In the genomic region with DNA sequence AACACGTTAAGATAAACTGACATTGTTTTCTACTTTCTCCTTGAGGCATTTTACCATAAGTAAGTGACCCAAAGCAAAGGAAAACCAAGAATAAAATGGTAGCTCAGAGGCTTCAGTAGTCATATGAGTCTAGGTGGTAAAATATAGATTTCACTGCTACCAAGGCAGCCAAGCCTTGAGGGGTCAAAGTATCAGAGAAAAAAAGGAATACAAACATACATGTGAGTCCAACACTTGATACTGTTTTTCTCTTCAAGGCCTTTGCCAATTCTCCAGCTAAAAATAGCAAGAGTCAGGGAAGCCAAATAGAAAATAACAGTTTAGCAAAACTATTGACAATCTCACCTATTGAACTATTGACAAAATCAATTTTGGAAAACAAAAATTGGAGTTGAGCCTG, we compare ENCODE assay signal across 38 cellular contexts.
"Had no signal": no experiment of that assay in that cellular context is flagged by ENCODE, and none has a peak within 500 bp of the region (broad histone marks: within the 10 kb centered on the region; RNA-seq: fewer than 3 reads in every experiment).

No MANE protein-coding gene starts in this region.

- FAIRE-seq: astrocyte, bronchial epithelial cell, TTC549 had no signal

- H3K4me3 ChIP-seq: adrenal gland, cardiac muscle cell had no signal

- H3K4me1 Mint-ChIP-seq: activated CD4-positive, alpha-beta T cell treated with anti-CD3 and anti-CD28 coated beads, Interleukin-2, amount 10 ng/mL, durations not matched to agents 24 days and 14 days; activated naive CD8-positive, alpha-beta T cell treated with anti-CD3 and anti-CD28 coated beads for 36 hours; activated T-helper 17 cell treated with anti-CD3 and anti-CD28 coated beads, Interleukin-2, amount 50 U/mL, for 72 hours; brain; central memory CD8-positive, alpha-beta T cell had no signal

- DNase-seq: activated B cell treated with CpG ODN at 0.5 μM for 24 hours; activated CD4-positive, alpha-beta memory T cell treated with anti-CD3 and anti-CD28 coated beads for 36 hours; activated CD4-positive, alpha-beta T cell treated with anti-CD3 and anti-CD28 coated beads for 4 hours; activated CD4-positive, alpha-beta T cell treated with anti-CD3 and anti-CD28 coated beads, Interleukin-2, amount 10 ng/mL, durations not matched to agents 24 days and 14 days; activated CD4-positive, alpha-beta T cell treated with anti-CD3 and anti-CD28 coated beads, Interleukin-2, amount 50 U/mL, for 1 hour; activated CD4-positive, alpha-beta T cell treated with anti-CD3 and anti-CD28 coated beads, Interleukin-2, amount 50 U/mL, for 4 hours; activated CD4-positive, CD25-positive, alpha-beta regulatory T cell treated with anti-CD3 and anti-CD28 coated beads, Interleukin-2, amount 50 U/mL, for 72 hours; activated CD8-positive, alpha-beta memory T cell treated with anti-CD3 and anti-CD28 coated beads, Interleukin-2, amount 50 U/mL, for 4 hours; activated CD8-positive, alpha-beta T cell treated with anti-CD3 and anti-CD28 coated beads for 36 hours; activated effector memory CD4-positive, alpha-beta T cell treated with anti-CD3 and anti-CD28 coated beads, Interleukin-2, amount 50 U/mL, for 16 hours; activated gamma-delta T cell treated with Interleukin-2 at 50 U/mL for 16 hours; activated naive CD4-positive, alpha-beta T cell; activated naive CD4-positive, alpha-beta T cell treated with anti-CD3 and anti-CD28 coated beads for 36 hours; activated naive CD4-positive, alpha-beta T cell treated with anti-CD3 and anti-CD28 coated beads, Interleukin-2, amount 50 U/mL, for 16 hours; activated naive CD8-positive, alpha-beta T cell treated with anti-CD3 and anti-CD28 coated beads for 36 hours; activated T-cell treated with anti-CD3 and anti-CD28 coated beads for 4 hours; activated T-cell treated with anti-CD3 and anti-CD28 coated beads, Interleukin-2, amount 50 U/mL, for 1 hour; activated T-cell treated with anti-CD3 and anti-CD28 coated beads, Interleukin-2, amount 50 U/mL, for 4 hours; activated T-cell treated with anti-CD3 and anti-CD28 coated beads, Interleukin-2, amount 50 U/mL, for 72 hours; adrenal gland; amniotic stem cell; aorta; caudate nucleus; T-helper 1 cell; T-helper 2 cell; T-helper 9 cell had no signal

- H3K27me3 Mint-ChIP-seq: activated B cell treated with CpG ODN at 0.5 μM for 24 hours; activated CD4-positive, alpha-beta memory T cell treated with anti-CD3 and anti-CD28 coated beads for 36 hours; activated CD4-positive, alpha-beta T cell treated with anti-CD3 and anti-CD28 coated beads, Interleukin-2, amount 10 ng/mL, durations not matched to agents 24 days and 14 days; activated CD8-positive, alpha-beta T cell treated with anti-CD3 and anti-CD28 coated beads for 36 hours; activated naive CD8-positive, alpha-beta T cell treated with anti-CD3 and anti-CD28 coated beads for 36 hours; activated T-helper 17 cell treated with anti-CD3 and anti-CD28 coated beads, Interleukin-2, amount 50 U/mL, for 72 hours; central memory CD8-positive, alpha-beta T cell had no signal

- H3K27ac Mint-ChIP-seq: activated B cell treated with CpG ODN at 0.5 μM for 24 hours; activated CD4-positive, alpha-beta memory T cell treated with anti-CD3 and anti-CD28 coated beads for 36 hours; activated CD4-positive, alpha-beta T cell treated with anti-CD3 and anti-CD28 coated beads, Interleukin-2, amount 10 ng/mL, durations not matched to agents 24 days and 14 days; activated CD8-positive, alpha-beta T cell treated with anti-CD3 and anti-CD28 coated beads for 36 hours; activated naive CD4-positive, alpha-beta T cell treated with anti-CD3 and anti-CD28 coated beads for 36 hours; activated naive CD4-positive, alpha-beta T cell treated with anti-CD3 and anti-CD28 coated beads, Interleukin-2, amount 50 U/mL, for 72 hours; activated naive CD8-positive, alpha-beta T cell treated with anti-CD3 and anti-CD28 coated beads for 36 hours; activated T-cell treated with anti-CD3 and anti-CD28 coated beads, Interleukin-2, amount 50 U/mL, for 72 hours; activated T-helper 1 cell treated with anti-CD3 and anti-CD28 coated beads, Interleukin-12 subunit alpha, Interleukin-12 subunit beta, Interleukin-2, Interleukin-4 antibody, amounts not matched to agents 30 ng/mL and 10 ng/mL and 1 ng/mL, durations not matched to agents 14 hours and 24 hours and 36 hours; activated T-helper 17 cell treated with anti-CD3 and anti-CD28 coated beads, Interleukin-2, amount 50 U/mL, for 72 hours; brain; T-helper 1 cell treated with Interleukin-12 subunit alpha and Interleukin-12 subunit beta and Interleukin-4 antibody, amounts not matched to agents 30 μg/mL and 1 μg/mL, for 36 hours; T-helper 2 cell treated with Interferon-gamma antibody and Interleukin-4, amounts not matched to agents 5 μg/mL and 100 μg/mL, for 36 hours had no signal

- H3K36me3 ChIP-seq: adrenal gland, cardiac muscle cell had no signal

- H3K4me3 Mint-ChIP-seq: activated B cell treated with CpG ODN at 0.5 μM for 24 hours; activated CD4-positive, alpha-beta memory T cell treated with anti-CD3 and anti-CD28 coated beads for 36 hours; activated CD4-positive, alpha-beta T cell treated with anti-CD3 and anti-CD28 coated beads, Interleukin-2, amount 10 ng/mL, durations not matched to agents 24 days and 14 days; activated CD8-positive, alpha-beta T cell treated with anti-CD3 and anti-CD28 coated beads for 36 hours; activated naive CD4-positive, alpha-beta T cell treated with anti-CD3 and anti-CD28 coated beads for 36 hours; activated naive CD8-positive, alpha-beta T cell treated with anti-CD3 and anti-CD28 coated beads for 36 hours; activated T-cell treated with anti-CD3 and anti-CD28 coated beads, Interleukin-2, amount 50 U/mL, for 4 hours; activated T-cell treated with anti-CD3 and anti-CD28 coated beads, Interleukin-2, amount 50 U/mL, for 72 hours; activated T-helper 1 cell treated with anti-CD3 and anti-CD28 coated beads, Interleukin-12 subunit alpha, Interleukin-12 subunit beta, Interleukin-2, Interleukin-4 antibody, amounts not matched to agents 30 ng/mL and 10 ng/mL and 1 ng/mL, durations not matched to agents 14 hours and 24 hours and 36 hours; activated T-helper 17 cell treated with anti-CD3 and anti-CD28 coated beads, Interleukin-2, amount 50 U/mL, for 72 hours; brain; central memory CD8-positive, alpha-beta T cell; T-helper 1 cell treated with Interleukin-12 subunit alpha and Interleukin-12 subunit beta and Interleukin-4 antibody, amounts not matched to agents 30 μg/mL and 1 μg/mL, for 36 hours; T-helper 2 cell treated with Interferon-gamma antibody and Interleukin-4, amounts not matched to agents 5 μg/mL and 100 μg/mL, for 36 hours had no signal

- H3K27ac ChIP-seq: adrenal gland, cardiac muscle cell, VCaP had no signal

- H3K9me3 Mint-ChIP-seq: activated CD4-positive, alpha-beta T cell treated with anti-CD3 and anti-CD28 coated beads, Interleukin-2, amount 10 ng/mL, durations not matched to agents 24 days and 14 days; activated naive CD4-positive, alpha-beta T cell treated with anti-CD3 and anti-CD28 coated beads, Interleukin-2, amount 50 U/mL, for 72 hours; activated naive CD8-positive, alpha-beta T cell treated with anti-CD3 and anti-CD28 coated beads for 36 hours; activated T-helper 1 cell treated with anti-CD3 and anti-CD28 coated beads, Interleukin-12 subunit alpha, Interleukin-12 subunit beta, Interleukin-2, Interleukin-4 antibody, amounts not matched to agents 30 ng/mL and 10 ng/mL and 1 ng/mL, durations not matched to agents 14 hours and 24 hours and 36 hours; T-helper 1 cell treated with Interleukin-12 subunit alpha and Interleukin-12 subunit beta and Interleukin-4 antibody, amounts not matched to agents 30 μg/mL and 1 μg/mL, for 36 hours; T-helper 2 cell treated with Interferon-gamma antibody and Interleukin-4, amounts not matched to agents 5 μg/mL and 100 μg/mL, for 36 hours had no signal

- H3K27me3 ChIP-seq: adrenal gland, cardiac muscle cell had no signal

- H3K36me3 Mint-ChIP-seq: activated CD4-positive, alpha-beta memory T cell treated with anti-CD3 and anti-CD28 coated beads for 36 hours; activated naive CD4-positive, alpha-beta T cell treated with anti-CD3 and anti-CD28 coated beads, Interleukin-2, amount 50 U/mL, for 72 hours; activated naive CD8-positive, alpha-beta T cell treated with anti-CD3 and anti-CD28 coated beads for 36 hours had no signal

- ATAC-seq: activated CD8-positive, alpha-beta T cell treated with anti-CD3 and anti-CD28 coated beads for 36 hours; activated naive CD4-positive, alpha-beta T cell treated with anti-CD3 and anti-CD28 coated beads, Interleukin-2, amount 50 U/mL, for 72 hours; activated T-cell treated with anti-CD3 and anti-CD28 coated beads, Interleukin-2, amount 50 U/mL, for 4 hours; activated T-cell treated with anti-CD3 and anti-CD28 coated beads, Interleukin-2, amount 50 U/mL, for 72 hours; activated T-helper 17 cell treated with anti-CD3 and anti-CD28 coated beads, Interleukin-2, amount 50 U/mL, for 72 hours had no signal
